ENCODE assay signal across 23 cellular contexts in genomic region chr22:49997932-49998717, GRCh38. TPM values are rescaled to one million over a fixed set of nuclear protein-coding genes. Genes with fewer than 3 reads are reported as not detected.
A peak's percentile ranks its signal among the peaks of the same experiment; 100 is the strongest.
DNase-seq lines count a peak whose midpoint lies in the region; ATAC-seq and TF ChIP-seq lines count a peak whose summit lies in the region.
"Had no signal": no experiment of that assay in that cellular context is flagged by ENCODE, and none has a peak within 500 bp of the region (broad histone marks: within the 10 kb centered on the region; RNA-seq: fewer than 3 reads in every experiment).

No MANE protein-coding gene starts in this region.

- no peaks in the 10 kb centered on the region for H3K79me2 ChIP-seq in GM23338 (replicated peaks; ENCODE audit: insufficient read depth)

- H3K9me2 ChIP-seq in GM23338 (ENCODE audit: insufficient read depth), result no peaks in the 10 kb centered on the region

- DNase-seq in D341Med (ENCODE audit: low spot score) (peak; percentile 40), GM23338 (ENCODE audit: low spot score) (no peak), hepatic stellate cell (ENCODE audit: low spot score) (peak; percentile 2), neural crest cell (ENCODE audit: low read depth, low spot score) (no peak), AG08395 (ENCODE audit: low spot score) (no peak), GM19240 (ENCODE audit: insufficient read length, low spot score) (no peak), NCI-H2196 (lab: John Stamatoyannopoulos, UW; ENCODE audit: unreplicated experiment) (no peak)
- DNase-seq: activated CD8-positive, alpha-beta T cell treated with anti-CD3 and anti-CD28 coated beads for 36 hours; GM23248; KBM-7; left ventricle myocardium inferior; MV-4-11; NCI-H187 treated with DMSO at 0.1 percent for 48 hours; NCI-H446 treated with DMSO at 0.1 percent for 48 hours; psoas muscle; stimulated activated CD4-positive, alpha-beta T cell treated with anti-CD3 and anti-CD28 coated beads, Interleukin-4, amount 100 ng/mL, for 24 hours; SW 1271 had no signal

- TF ChIP-seq CTCF in GM23338 (conservative IDR thresholded peaks at IDR 0.05; ENCODE audit: low read depth in 2 of 2) (no peak), neural crest cell (conservative IDR thresholded peaks at IDR 0.05) (no peak)

- H3K9me3 Mint-ChIP-seq in GM23338 (peaks cover 3% of the 10 kb centered on the region; the same call in 1 of the 3 replicates), neural crest cell (no peaks in the 10 kb centered on the region)
- H3K9me3 Mint-ChIP-seq: activated CD8-positive, alpha-beta T cell treated with anti-CD3 and anti-CD28 coated beads for 36 hours had no signal

- ATAC-seq in GM23338, result no peak
- ATAC-seq in HG02678 (IDR thresholded peaks at IDR 0.05; ENCODE audit: unreplicated experiment), result no peak
- ATAC-seq: activated CD8-positive, alpha-beta T cell treated with anti-CD3 and anti-CD28 coated beads for 36 hours had no signal

- H3K27ac Mint-ChIP-seq in GM23338 (no peak overlapping the region), neural crest cell (ENCODE audit: unreplicated experiment) (no peak overlapping the region)
- H3K27ac Mint-ChIP-seq: activated CD8-positive, alpha-beta T cell treated with anti-CD3 and anti-CD28 coated beads for 36 hours had no signal

- H4K20me1 ChIP-seq in GM23338 (replicated peaks; ENCODE audit: insufficient read depth), result no peaks in the 10 kb centered on the region

- H3K4me3 ChIP-seq in GM23338, result no peak overlapping the region
- H3K4me3 ChIP-seq: adrenal gland, GM23248, psoas muscle, smooth muscle cell, suprapubic skin had no signal

- H3K4me3 Mint-ChIP-seq in GM23338, result peak overlapping the region; percentile 71
- peak overlapping the region; percentile 27 for H3K4me3 Mint-ChIP-seq in neural crest cell
- H3K4me3 Mint-ChIP-seq: activated CD8-positive, alpha-beta T cell treated with anti-CD3 and anti-CD28 coated beads for 36 hours had no signal

- H3K27me3 Mint-ChIP-seq in GM23338 (ENCODE audit: insufficient read depth, low read depth, poor library complexity), result peaks cover 24% of the 10 kb centered on the region
- H3K27me3 Mint-ChIP-seq in neural crest cell (ENCODE audit: low read depth), result peaks cover 27% of the 10 kb centered on the region

- H3K4me2 ChIP-seq in GM23338, result no peak overlapping the region
- H3K4me2 ChIP-seq: smooth muscle cell had no signal

- H3K4me1 ChIP-seq in GM23338 (ENCODE audit: insufficient read depth), result no peaks in the 10 kb centered on the region; the same call in 1 of the 2 replicates

- H3K4me1 Mint-ChIP-seq in GM23338, result peaks cover 15% of the 10 kb centered on the region
- H3K4me1 Mint-ChIP-seq in neural crest cell, result peaks cover 9% of the 10 kb centered on the region

- H3K36me3 ChIP-seq in GM23338 (ENCODE audit: insufficient read depth), result no peaks in the 10 kb centered on the region
- H3K36me3 ChIP-seq: adrenal gland, esophagus muscularis mucosa, left ventricle myocardium inferior, suprapubic skin had no signal

- 0 out of 2 replicates have a peak, but pooled peaks cover 3% of the 10 kb centered on the region for H3F3A ChIP-seq in GM23338 (replicated peaks; ENCODE audit: low read depth)

- H2AFZ ChIP-seq in GM23338, result no peak overlapping the region
- H2AFZ ChIP-seq: GM23248 had no signal

- H3K36me3 Mint-ChIP-seq in GM23338 (ENCODE audit: low read depth) (no peaks in the 10 kb centered on the region), neural crest cell (ENCODE audit: low read depth) (no peaks in the 10 kb centered on the region)

- H3K27me3 ChIP-seq in GM23338 (ENCODE audit: insufficient read depth), result peaks cover 15% of the 10 kb centered on the region

- no peak overlapping the region for H3K27ac ChIP-seq in GM23338 (ENCODE audit: low read depth)
- H3K27ac ChIP-seq: adrenal gland, esophagus muscularis mucosa, GM23248, HL-60, left ventricle myocardium inferior, psoas muscle, suprapubic skin had no signal

TF ChIP-seq in GM23338, 12 proteins besides CTCF, POLR2A, EP300 and RAD21 (continues in another document):
- TF ChIP-seq ETS1 (IDR thresholded peaks at IDR 0.05) (no peak), ZNF114 (CRISPR knock-in tag; IDR thresholded peaks at IDR 0.05) (no peak), JUNB (IDR thresholded peaks at IDR 0.05; ENCODE audit: unreplicated experiment) (no peak), STAT1 (IDR thresholded peaks at IDR 0.05; ENCODE audit: unreplicated experiment) (no peak), ZNF462 (CRISPR knock-in tag; IDR thresholded peaks at IDR 0.05) (no peak), POLR2AphosphoS5 (IDR thresholded peaks at IDR 0.05; ENCODE audit: low read depth) (no peak), EZH2 (IDR thresholded peaks at IDR 0.05; ENCODE audit: low read depth, unreplicated experiment) (no peak), CREB1 (CRISPR knock-in tag; IDR thresholded peaks at IDR 0.05; ENCODE audit: low read depth) (no peak), EZH2phosphoT487 (IDR thresholded peaks at IDR 0.05; ENCODE audit: unreplicated experiment) (no peak)

RNA-seq across cellular contexts. Expression of gene IL17REL, which starts 14.4 kb away (rescaled TPM):
- 0.31 TPM in 1 of 2 replicates, not detected in the other for total RNA-seq in GM23338 (2014; rRNA removed; shearing (Covaris generic))
- polyA plus RNA-seq in GM23338 (2016; fragmentation: Nextera tagmentation; extraction: Ambion mirVana), result not detected in 2 replicates
- 0.07 TPM in 1 of 2 replicates, not detected in the other for total RNA-seq in neural crest cell
- total RNA-seq: adrenal gland, esophagus muscularis mucosa, GM23248, left ventricle myocardium inferior, psoas muscle, suprapubic skin had no signal
- polyA plus RNA-seq: adrenal gland, GM23248, psoas muscle, smooth muscle cell had no signal

RNA-seq across cellular contexts. Expression of gene PIM3, which starts 37.6 kb away (rescaled TPM):
- total RNA-seq in GM23338 (2014; rRNA removed; shearing (Covaris generic)), result 30.6 and 37.3 TPM in 2 replicates
- 17.7 and 18.8 TPM in 2 replicates for polyA plus RNA-seq in GM23338 (2016; fragmentation: Nextera tagmentation; extraction: Ambion mirVana)
- total RNA-seq in neural crest cell, result 29.9 and 31.0 TPM in 2 replicates

RNA-seq across cellular contexts. Expression of gene TTLL8, which starts 60.0 kb away (rescaled TPM):
- total RNA-seq in GM23338 (2014; rRNA removed; shearing (Covaris generic)), result not detected in 2 replicates
- not detected in 2 replicates for polyA plus RNA-seq in GM23338 (2016; fragmentation: Nextera tagmentation; extraction: Ambion mirVana)
- total RNA-seq in neural crest cell, result not detected in 2 replicates
- total RNA-seq: activated CD8-positive, alpha-beta T cell treated with anti-CD3 and anti-CD28 coated beads for 36 hours; adrenal gland; esophagus muscularis mucosa; GM23248; left ventricle myocardium inferior; psoas muscle; smooth muscle cell; suprapubic skin had no signal
- polyA plus RNA-seq: adrenal gland, GM23248, psoas muscle had no signal

Comparison
In these comparisons a context has a peak if more than half of its experiments do, and no peak if none do; other contexts are left out.
1. DNase-seq: peak in D341Med (single experiment) and hepatic stellate cell (single experiment); none in GM23338 (single experiment), neural crest cell (single experiment), AG08395 (single experiment), GM19240 (single experiment) and NCI-H2196 (single experiment).